In genomic region chr6:53394704-53395103, GRCh38 we compare ENCODE assay signal across 29 cellular contexts.
"Had no signal": no experiment of that assay in that cellular context is flagged by ENCODE, and none has a peak within 500 bp of the region (broad histone marks: within the 10 kb centered on the region; RNA-seq: fewer than 3 reads in every experiment).

No MANE protein-coding gene starts in this region.

- DNase-seq: naive thymus-derived CD8-positive, alpha-beta T cell; nephron progenitor cell; nucleus accumbens; pancreas; posterior cingulate gyrus; psoas muscle; right cardiac atrium; spleen; stimulated activated CD4-positive, alpha-beta T cell treated with anti-CD3 and anti-CD28 coated beads, Interleukin-12 subunit alpha, Interleukin-12 subunit beta, amount 100 ng/mL, for 4 hours; stimulated activated CD4-positive, alpha-beta T cell treated with anti-CD3 and anti-CD28 coated beads, Interleukin-1b, Interleukin-23, amount 100 ng/mL, for 48 hours; stimulated activated CD4-positive, alpha-beta T cell treated with anti-CD3 and anti-CD28 coated beads, Interleukin-4, amount 100 ng/mL, for 1 hour; stimulated activated CD4-positive, alpha-beta T cell treated with anti-CD3 and anti-CD28 coated beads, Interleukin-4, amount 100 ng/mL, for 4 hours; stimulated activated CD8-positive, alpha-beta memory T cell treated with anti-CD3 and anti-CD28 coated beads, Interleukin-4, amount 100 ng/mL, for 48 hours; stimulated activated naive CD4-positive, alpha-beta T cell; stimulated activated naive CD8-positive, alpha-beta T cell treated with anti-CD3 and anti-CD28 coated beads, Interleukin-15, amount 100 ng/mL, for 72 hours; stimulated activated naive CD8-positive, alpha-beta T cell treated with anti-CD3 and anti-CD28 coated beads, Interleukin-15, Interleukin-2, amounts not matched to agents 100 U/mL and 50 U/mL, for 24 hours; substantia nigra; testis; tibial artery; trophoblast cell; upper lobe of left lung had no signal

- H3K9me3 ChIP-seq: neutrophil, pancreas, psoas muscle, spleen, suprapubic skin, testis, tibial artery, upper lobe of left lung, vagina had no signal

- FAIRE-seq: pancreas had no signal

- H3K27me3 ChIP-seq: neutrophil, pancreas, spleen, suprapubic skin, testis, tibial artery, upper lobe of left lung, vagina had no signal

- H3K27ac ChIP-seq: neutrophil, pancreas, psoas muscle, skin epidermis, spleen, suprapubic skin, testis, tibial artery, upper lobe of left lung, vagina had no signal

- H3K36me3 ChIP-seq: neutrophil, pancreas, spleen, suprapubic skin, tibial artery, upper lobe of left lung, vagina had no signal

- H3K4me1 ChIP-seq: pancreas, psoas muscle, suprapubic skin, testis, tibial artery, upper lobe of left lung, vagina had no signal

- H3K4me2 ChIP-seq: smooth muscle cell had no signal

- ATAC-seq: naive thymus-derived CD8-positive, alpha-beta T cell; natural killer cell treated with Interleukin-12 subunit alpha and Interleukin-12 subunit beta and Interleukin-15 and Interleukin-18, amount 100 ng/mL, for 72 hours; pancreas; psoas muscle; right cardiac atrium; sciatic nerve; stimulated activated memory B cell treated with anti-CD40 and anti-IgM and Interleukin-4, amounts not matched to agents 10 μg/mL and 1 μg/mL and 100 μg/mL, for 72 hours; stimulated activated naive CD8-positive, alpha-beta T cell treated with anti-CD3 and anti-CD28 coated beads, Interleukin-15, amount 100 ng/mL, for 72 hours; stimulated activated naive CD8-positive, alpha-beta T cell treated with anti-CD3 and anti-CD28 coated beads, Interleukin-15, Interleukin-2, amounts not matched to agents 100 U/mL and 50 U/mL, for 24 hours had no signal

- H3K4me3 ChIP-seq: pancreas, psoas muscle, skin epidermis, smooth muscle cell, spleen, suprapubic skin, testis, tibial artery, upper lobe of left lung, vagina had no signal
